In genomic region chr5:173919443-173919842, GRCh38 we compare ENCODE assay signal across 11 cellular contexts. TPM values are rescaled to one million over a fixed set of nuclear protein-coding genes. Genes with fewer than 3 reads are reported as not detected.
DNase-seq lines count a peak whose midpoint lies in the region; ATAC-seq, FAIRE-seq and TF ChIP-seq lines count a peak whose summit lies in the region.
"Had no signal": no experiment of that assay in that cellular context is flagged by ENCODE, and none has a peak within 500 bp of the region (broad histone marks: within the 10 kb centered on the region; RNA-seq: fewer than 3 reads in every experiment).

No MANE protein-coding gene starts in this region.

- peaks cover 2% of the 10 kb centered on the region for H3K36me3 Mint-ChIP-seq in astrocyte (ENCODE audit: low read depth, unreplicated experiment)

- H3K9ac ChIP-seq in astrocyte (ENCODE audit: low read length) (peak overlapping the region; percentile 94), HepG2 (ENCODE audit: insufficient read depth, low read depth, low read length) (no peak overlapping the region)

- H3K4me3 ChIP-seq in astrocyte (ENCODE audit: insufficient read depth, low read depth, low read length) (peak overlapping the region; percentile 72), HepG2 (replicated peaks in 1 of 3; ENCODE audit: insufficient read depth in 1 of 3, low read depth in 2 of 3, low read length in 3 of 3) (no peak overlapping the region; a peak in 1 of 6 replicates), testis (no peak overlapping the region)

- TF ChIP-seq EP300 in HepG2 (IDR thresholded peaks at IDR 0.05; ENCODE audit: low read depth in 2 of 2, low read length in 2 of 2): peak in 1 of 2 experiments; percentile 65; a peak in 2 of 4 replicates
- no peak for TF ChIP-seq EP300 in HepG2 (CRISPR knock-in tag; IDR thresholded peaks at IDR 0.05; ENCODE audit: borderline replicate concordance)

- ATAC-seq in HepG2: no peak

- no peak overlapping the region for H3K27ac Mint-ChIP-seq in astrocyte (ENCODE audit: unreplicated experiment)

- H3K27ac ChIP-seq in astrocyte (ENCODE audit: low read depth, low read length) (peak overlapping the region; percentile 98), HepG2 (ENCODE audit: extremely low read length, insufficient read depth, low read length) (peak overlapping the region; percentile 18), testis (peak overlapping the region; percentile 77 to 89)
- H3K27ac ChIP-seq: 22Rv1 had no signal

- H2AFZ ChIP-seq in astrocyte (ENCODE audit: low read depth, low read length) (no peak overlapping the region), HepG2 (ENCODE audit: low read length) (no peak overlapping the region)

- H3K4me2 ChIP-seq in astrocyte (ENCODE audit: low read length) (peak overlapping the region; percentile 88), HepG2 (ENCODE audit: low read depth, low read length) (0 out of 2 replicates have a peak overlapping the region, but pooled peaks have one; percentile 21)

- H3K4me1 Mint-ChIP-seq in astrocyte (ENCODE audit: low read depth, unreplicated experiment): peaks cover 14% of the 10 kb centered on the region

- FAIRE-seq in astrocyte (lab: Jason Lieb, UNC): no peak
- no peak for FAIRE-seq in HepG2 (lab: Jason Lieb, UNC)

- TF ChIP-seq CTCF in astrocyte (IDR thresholded peaks at IDR 0.05; ENCODE audit: insufficient read depth, low read depth, low read length) (no peak), HepG2 (CRISPR knock-in tag; IDR thresholded peaks at IDR 0.05) (no peak), testis (IDR thresholded peaks at IDR 0.05) (no peak)

- no peak for TF ChIP-seq POLR2A in HepG2 (IDR thresholded peaks at IDR 0.05; ENCODE audit: insufficient read depth in 1 of 2, low read depth in 2 of 2, low read length in 2 of 2)
- TF ChIP-seq POLR2A in testis (IDR thresholded peaks at IDR 0.05): no peak

- H3K9me3 ChIP-seq in astrocyte (ENCODE audit: insufficient read depth, low read depth, low read length) (no peaks in the 10 kb centered on the region), HepG2 (ENCODE audit: low read length) (no peaks in the 10 kb centered on the region), testis (no peaks in the 10 kb centered on the region)

- CTCF ChIA-PET in HepG2 (lab: Yijun Ruan, JAX; ENCODE audit: low intra/inter-chr PET ratio, low total read pairs): no interaction called here

- H3K79me2 ChIP-seq in astrocyte (ENCODE audit: insufficient read depth, low read length) (peaks cover 62% of the 10 kb centered on the region), HepG2 (ENCODE audit: insufficient read depth, low read length) (peaks cover 20% of the 10 kb centered on the region)

- in situ Hi-C loops in HepG2 (cut with HindIII; ENCODE audit: extremely low pct_ligation_motif_present, low pct_unique_long_range_greater_than_20kb): no loop called here

- H3K4me1 ChIP-seq in astrocyte (ENCODE audit: insufficient read depth, low read length) (peaks cover 22% of the 10 kb centered on the region), HepG2 (ENCODE audit: insufficient read depth, low read length) (peaks cover 54% of the 10 kb centered on the region), testis (peaks cover 55% of the 10 kb centered on the region)

- no peaks in the 10 kb centered on the region for H3K9me3 Mint-ChIP-seq in astrocyte (ENCODE audit: unreplicated experiment)

- 41% methylated on average over 2 of the region's 2 CpGs for WGBS in HepG2 (ENCODE audit: low lambda C conversion rate)
- 41 to 49% methylated on average over 2 of the region's 2 CpGs for WGBS in testis, 2 donors

- peaks cover 11% of the 10 kb centered on the region for H4K20me1 ChIP-seq in astrocyte (ENCODE audit: insufficient read depth, low read length)
- no peaks in the 10 kb centered on the region for H4K20me1 ChIP-seq in HepG2 (ENCODE audit: insufficient read depth, low read length)

- H3K27me3 Mint-ChIP-seq in astrocyte (ENCODE audit: low read depth, unreplicated experiment): no peaks in the 10 kb centered on the region

- intact Hi-C loops in HepG2 (cut with micrococcal nuclease; ENCODE audit: unreplicated experiment): no loop called here
- intact Hi-C loops in testis (cut with DNase I; ENCODE audit: low total_unique reads): no loop called here

- H3K36me3 ChIP-seq in astrocyte (ENCODE audit: insufficient read depth, low read length) (no peaks in the 10 kb centered on the region), HepG2 (replicated peaks in 1 of 2; ENCODE audit: control insufficient read depth in 1 of 2, insufficient read depth in 2 of 2, low read length in 2 of 2) (peaks cover 2 to 12% of the 10 kb centered on the region in 2 experiments; a peak in 4 of 5 replicates), testis (ENCODE audit: low read depth, missing control alignments) (no peaks in the 10 kb centered on the region)

- no TSS peak for BruUV-seq in HepG2 (replicated peaks; lab: Mats Ljungman, UMichigan)

- POLR2A ChIA-PET in HepG2 (lab: Yijun Ruan, JAX): no interaction called here

- peak; percentile 15 for DNase-seq in NCI-H2029 (lab: John Stamatoyannopoulos, UW)
- DNase-seq in NCI-H2029 treated with DMSO at 0.1 percent for 48 hours (lab: John Stamatoyannopoulos, UW): no peak
- DNase-seq in astrocyte (ENCODE audit: low read depth): no peak
- DNase-seq in HepG2 (ENCODE audit: low spot score): peak; percentile 68
- no peak for DNase-seq in testis
- DNase-seq in activated effector memory CD4-positive, alpha-beta T cell treated with Interleukin-2 at 50 U/mL for 16 hours: no peak
- DNase-seq in NCI-H2107 treated with DMSO at 0.1 percent for 48 hours (lab: John Stamatoyannopoulos, UW; ENCODE audit: unreplicated experiment): no peak
- no peak for DNase-seq in NCI-H748 treated with DMSO at 0.1 percent for 48 hours (lab: John Stamatoyannopoulos, UW)
- DNase-seq: activated naive CD4-positive, alpha-beta T cell treated with anti-CD3 and anti-CD28 coated beads, Interleukin-2, amount 50 U/mL, for 16 hours; NCI-H345 had no signal

- no peak overlapping the region for H3K4me3 Mint-ChIP-seq in astrocyte (ENCODE audit: unreplicated experiment)

- no peaks in the 10 kb centered on the region for H3K27me3 ChIP-seq in astrocyte (ENCODE audit: insufficient read depth, low read length)
- no peaks in the 10 kb centered on the region for H3K27me3 ChIP-seq in HepG2 (ENCODE audit: control insufficient read depth in 1 of 2, insufficient read depth in 2 of 2, low read length in 2 of 2)
- no peaks in the 10 kb centered on the region for H3K27me3 ChIP-seq in testis

- no peak for TF ChIP-seq RAD21 in HepG2 (CRISPR knock-in tag; IDR thresholded peaks at IDR 0.05)

TF ChIP-seq in HepG2, 621 proteins besides CTCF, POLR2A, EP300 and RAD21 (continues in another document):
- peak; percentile 64; the same call in 1 of the 2 replicates for TF ChIP-seq HMG20A (CRISPR knock-in tag; IDR thresholded peaks at IDR 0.05; ENCODE audit: borderline replicate concordance)
- TF ChIP-seq SOX5 (CRISPR knock-in tag; IDR thresholded peaks at IDR 0.05; ENCODE audit: borderline replicate concordance): peak; percentile 25; the same call in 1 of the 2 replicates
- TF ChIP-seq TFE3 (CRISPR knock-in tag; IDR thresholded peaks at IDR 0.05): peak; percentile 52; the same call in 1 of the 2 replicates
- peak; percentile 51; the same call in 1 of the 2 replicates for TF ChIP-seq RARA (CRISPR knock-in tag; IDR thresholded peaks at IDR 0.05)
- TF ChIP-seq PPARG (CRISPR knock-in tag; conservative IDR thresholded peaks at IDR 0.05): no peak
- no peak for TF ChIP-seq PAF1 (CRISPR knock-in tag; IDR thresholded peaks at IDR 0.05)

RNA-seq across cellular contexts. Expression of gene CPEB4, which starts 31.3 kb away (rescaled TPM):
- 37.2 and 40.6 TPM in 2 replicates for total RNA-seq in astrocyte
- total RNA-seq in HepG2 (2016; rRNA removed; fragmentation: Illumina TruSeq; extraction: Trizol): 7.7 and 8.3 TPM in 2 replicates
- total RNA-seq in HepG2 (2016; cell fraction: cytosol; rRNA removed; fragmentation: Illumina TruSeq; extraction: Trizol; ENCODE audit: low read depth): 1.8 and 3.2 TPM in 2 replicates
- 8.3 and 11.9 TPM in 2 replicates for total RNA-seq in HepG2 (2016; cell fraction: insoluble cytoplasmic fraction; rRNA removed; fragmentation: Illumina TruSeq; extraction: Trizol)
- total RNA-seq in HepG2 (2016; cell fraction: membrane; rRNA removed; fragmentation: Illumina TruSeq; extraction: Trizol): 3.4 and 3.7 TPM in 2 replicates
- total RNA-seq in HepG2 (2016; cell fraction: nucleus; rRNA removed; fragmentation: Illumina TruSeq; extraction: Trizol): 13.4 and 15.2 TPM in 2 replicates
- 25.0 and 26.7 TPM in 2 replicates for polyA plus RNA-seq in HepG2 (2011; rRNA removed)
- 15.9 and 21.3 TPM in 2 replicates for polyA plus RNA-seq in HepG2 (2011; cell fraction: cytosol; rRNA removed)
- polyA plus RNA-seq in HepG2 (2011; cell fraction: nucleus; rRNA removed): 38.4 and 39.5 TPM in 2 replicates
- 21.1 and 22.8 TPM in 2 replicates for polyA plus RNA-seq in HepG2 (2012)
- 0.06 and 0.08 TPM in 2 replicates for polyA plus RNA-seq in HepG2 (2016; cell fraction: cytosol; fragmentation: Illumina TruSeq; extraction: Trizol; ENCODE audit: low read depth)
- 5.3 and 5.4 TPM in 2 replicates for polyA plus RNA-seq in HepG2 (2016; cell fraction: insoluble cytoplasmic fraction; fragmentation: Illumina TruSeq; extraction: Trizol; ENCODE audit: low read depth)
- polyA plus RNA-seq in HepG2 (2016; cell fraction: membrane; fragmentation: Illumina TruSeq; extraction: Trizol; ENCODE audit: low read depth): 0.40 and 0.56 TPM in 2 replicates
- 8.8 and 10.3 TPM in 2 replicates for polyA plus RNA-seq in HepG2 (2016; cell fraction: nucleus; fragmentation: Illumina TruSeq; extraction: Trizol; ENCODE audit: insufficient read depth, low read depth)
- 100 and 104 TPM in 2 replicates for polyA minus RNA-seq in HepG2 (2011; rRNA and poly(A)+ RNA removed; ENCODE audit: low replicate concordance)
- 49.4 and 55.2 TPM in 2 replicates for polyA minus RNA-seq in HepG2 (2011; cell fraction: cytosol; rRNA and poly(A)+ RNA removed)
- 151 and 216 TPM in 2 replicates for polyA minus RNA-seq in HepG2 (2011; cell fraction: nucleus; rRNA and poly(A)+ RNA removed)
- total RNA-seq in testis: 10 to 100 TPM; 52.9 to 64.4 TPM
- 29.4 TPM for polyA plus RNA-seq in testis (ENCODE audit: insufficient read depth, low read depth, low replicate concordance)

Comparison
In these comparisons a context has a peak if more than half of its experiments do, and no peak if none do; other contexts are left out.
1. DNase-seq: peak in NCI-H2029 (single experiment) and HepG2 (single experiment); none in NCI-H2029 treated with DMSO at 0.1 percent for 48 hours (single experiment), astrocyte (single experiment), testis (single experiment), activated effector memory CD4-positive, alpha-beta T cell treated with Interleukin-2 at 50 U/mL for 16 hours (single experiment), NCI-H2107 treated with DMSO at 0.1 percent for 48 hours (single experiment) and NCI-H748 treated with DMSO at 0.1 percent for 48 hours (single experiment).
2. H3K27ac ChIP-seq: peak in every context shown above with its lines; median percentile 98 in astrocyte; 83 in testis; 18 in HepG2.